1 cellular context compared by ENCODE assay signal in genomic region chr22:26658161-26658560, GRCh38.
TF ChIP-seq lines count a peak whose summit lies in the region.

No MANE protein-coding gene starts in this region.

TF ChIP-seq in IMR-90, 13 proteins besides CTCF, POLR2A, EP300 and RAD21:
- no peak for TF ChIP-seq MAFK (IDR thresholded peaks at IDR 0.05; ENCODE audit: low read depth, low read length)
- no peak for TF ChIP-seq CHD1 (IDR thresholded peaks at IDR 0.05; ENCODE audit: low read depth, low read length)
- TF ChIP-seq CEBPB (IDR thresholded peaks at IDR 0.05; ENCODE audit: low read depth, low read length), result no peak
- no peak for TF ChIP-seq ELK1 (IDR thresholded peaks at IDR 0.05; ENCODE audit: borderline replicate concordance, low read depth, low read length)
- no peak for TF ChIP-seq FOS (IDR thresholded peaks at IDR 0.05; ENCODE audit: low read depth, low read length)
- TF ChIP-seq RCOR1 (IDR thresholded peaks at IDR 0.05; ENCODE audit: insufficient replicate concordance, low read length), result no peak
- no peak for TF ChIP-seq USF2 (IDR thresholded peaks at IDR 0.05; ENCODE audit: low read depth, low read length)
- TF ChIP-seq NFE2L2 (IDR thresholded peaks at IDR 0.05; ENCODE audit: low read depth, low read length), result no peak
- no peak for TF ChIP-seq BHLHE40 (IDR thresholded peaks at IDR 0.05; ENCODE audit: low read depth, low read length)
- TF ChIP-seq RFX5 (IDR thresholded peaks at IDR 0.05; ENCODE audit: low read depth, low read length), result no peak
- TF ChIP-seq SMC3 (IDR thresholded peaks at IDR 0.05; ENCODE audit: low read depth, low read length), result no peak
- TF ChIP-seq MXI1 (IDR thresholded peaks at IDR 0.05; ENCODE audit: borderline replicate concordance, low read depth, low read length), result no peak
- TF ChIP-seq MAZ (IDR thresholded peaks at IDR 0.05; ENCODE audit: borderline replicate concordance, low read depth, low read length), result no peak
